Comparison of ENCODE assay signal across 1 cellular context in the genomic region with DNA sequence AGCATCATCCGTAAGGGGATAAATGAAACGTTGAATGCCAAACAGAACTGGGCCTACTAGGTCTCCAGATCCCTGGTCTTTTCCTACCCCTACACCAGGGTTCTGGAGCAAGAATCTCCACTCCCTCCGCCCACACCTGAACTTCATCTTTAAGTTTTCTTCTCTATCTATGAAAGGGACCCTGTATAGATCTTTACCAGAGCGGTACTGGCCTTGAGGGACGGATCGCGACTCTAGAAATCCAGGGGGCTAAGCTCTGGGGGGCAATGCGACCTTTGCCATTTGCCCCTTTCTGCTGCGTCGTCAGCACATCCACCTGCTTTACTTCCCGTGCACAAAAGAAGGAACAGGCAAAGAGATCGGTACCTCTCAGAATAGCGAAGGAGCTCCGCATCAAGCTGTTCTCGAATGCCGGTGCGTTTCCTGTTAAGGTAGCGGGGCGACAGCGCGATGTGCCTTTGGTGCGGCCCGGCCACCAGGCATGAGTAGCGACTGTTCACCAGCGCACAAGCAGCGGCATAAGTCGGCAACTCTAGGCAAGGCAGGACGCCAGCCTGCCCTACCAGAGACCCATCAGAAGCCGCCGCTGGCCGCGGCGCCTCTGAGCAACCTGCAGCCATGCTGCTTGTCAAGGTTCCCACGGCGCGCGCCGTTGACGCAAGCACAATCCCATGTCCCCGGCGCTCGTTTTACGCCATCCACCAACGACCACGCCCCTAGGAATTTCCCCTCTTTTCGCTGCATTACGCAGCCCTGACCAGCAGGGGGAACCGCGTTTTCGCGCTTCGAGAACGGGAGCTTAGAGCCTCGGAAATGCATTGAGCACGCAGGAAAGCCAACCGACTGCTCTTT.
A peak's percentile ranks its signal among the peaks of the same experiment; 100 is the strongest.
TF ChIP-seq lines count a peak whose summit lies in the region.

Gene POLR1F, minus strand, starts transcription at position 641 of the 852 bp plus-strand sequence. Its CDS starts 21 bp downstream, at position 620.

TF ChIP-seq in K562, 482 proteins besides CTCF, POLR2A, EP300 and RAD21 (continued from another document and continues in another):
- TF ChIP-seq TBL1XR1 (IDR thresholded peaks at IDR 0.05; ENCODE audit: low read length in 2 of 2) (peak in 1 of 2 experiments; percentile 94; a peak in 3 of 4 replicates), RNF2 (IDR thresholded peaks at IDR 0.05) (peak; percentile 51; the same call in 1 of the 2 replicates), ETS1 (conservative IDR thresholded peaks at IDR 0.05; ENCODE audit: control insufficient read depth, low read depth, low read length) (peak; percentile 89), CREB1 (IDR thresholded peaks at IDR 0.05) (peak; percentile 99), CREB1 (CRISPR knock-in tag; IDR thresholded peaks at IDR 0.05) (peak; percentile 99), ZNF232 (CRISPR knock-in tag; IDR thresholded peaks at IDR 0.05) (0 out of 2 replicates have a peak, but pooled peaks have one; percentile 19), CXXC5 (CRISPR knock-in tag; IDR thresholded peaks at IDR 0.05) (peak; percentile 42; the same call in 1 of the 2 replicates), TRIM28 (IDR thresholded peaks at IDR 0.05) (0 out of 2 replicates have a peak, but pooled peaks have one; percentile 16), NCOR1 (IDR thresholded peaks at IDR 0.05) (no peak), TEAD1 (CRISPR knock-in tag; IDR thresholded peaks at IDR 0.05) (peak; percentile 7 to 97; a peak in 3 of 4 replicates), BMI1 (IDR thresholded peaks at IDR 0.05; ENCODE audit: low read length) (peak; percentile 31; the same call in 1 of the 2 replicates), POLR3A (IDR thresholded peaks at IDR 0.05; ENCODE audit: borderline replicate concordance, extremely low read depth, insufficient read depth, insufficient read length) (no peak), TFAP4 (CRISPR knock-in tag; IDR thresholded peaks at IDR 0.05; ENCODE audit: borderline replicate concordance) (0 out of 2 replicates have a peak, but pooled peaks have one; percentile 77), THRA (IDR thresholded peaks at IDR 0.05) (no peak), HCFC1 (IDR thresholded peaks at IDR 0.05; ENCODE audit: low read depth, low read length) (peak; percentile 83), XRCC5 (IDR thresholded peaks at IDR 0.05; ENCODE audit: low read depth, low read length) (peak; percentile 84), ZBED1 (IDR thresholded peaks at IDR 0.05) (0 out of 2 replicates have a peak, but pooled peaks have one; percentile 45), IRF1 (CRISPR knock-in tag; IDR thresholded peaks at IDR 0.05; ENCODE audit: borderline replicate concordance) (0 out of 2 replicates have a peak, but pooled peaks have one; percentile 27), SIN3B (IDR thresholded peaks at IDR 0.05; ENCODE audit: low read depth) (peak; percentile 98), SP1 (CRISPR knock-in tag; IDR thresholded peaks at IDR 0.05) (peak; percentile 78), EP400 (IDR thresholded peaks at IDR 0.05) (peak; percentile 84), TBP (optimal IDR thresholded peaks at IDR 0.05; ENCODE audit: low read depth, low read length) (peak; percentile 92), ZNF280A (IDR thresholded peaks at IDR 0.05; ENCODE audit: low read depth, partially characterized antibody) (no peak), EHMT2 (IDR thresholded peaks at IDR 0.05) (peak; percentile 43; the same call in 1 of the 2 replicates), TCF7 (IDR thresholded peaks at IDR 0.05; ENCODE audit: borderline replicate concordance) (0 out of 2 replicates have a peak, but pooled peaks have one; percentile 34), NFIC (IDR thresholded peaks at IDR 0.05) (0 out of 2 replicates have a peak, but pooled peaks have one; percentile 23), HMGN3 (IDR thresholded peaks at IDR 0.05; ENCODE audit: borderline replicate concordance, extremely low read depth, insufficient read length, low read depth, low read length) (peak; percentile 55)
- TF ChIP-seq, protein P1, sequence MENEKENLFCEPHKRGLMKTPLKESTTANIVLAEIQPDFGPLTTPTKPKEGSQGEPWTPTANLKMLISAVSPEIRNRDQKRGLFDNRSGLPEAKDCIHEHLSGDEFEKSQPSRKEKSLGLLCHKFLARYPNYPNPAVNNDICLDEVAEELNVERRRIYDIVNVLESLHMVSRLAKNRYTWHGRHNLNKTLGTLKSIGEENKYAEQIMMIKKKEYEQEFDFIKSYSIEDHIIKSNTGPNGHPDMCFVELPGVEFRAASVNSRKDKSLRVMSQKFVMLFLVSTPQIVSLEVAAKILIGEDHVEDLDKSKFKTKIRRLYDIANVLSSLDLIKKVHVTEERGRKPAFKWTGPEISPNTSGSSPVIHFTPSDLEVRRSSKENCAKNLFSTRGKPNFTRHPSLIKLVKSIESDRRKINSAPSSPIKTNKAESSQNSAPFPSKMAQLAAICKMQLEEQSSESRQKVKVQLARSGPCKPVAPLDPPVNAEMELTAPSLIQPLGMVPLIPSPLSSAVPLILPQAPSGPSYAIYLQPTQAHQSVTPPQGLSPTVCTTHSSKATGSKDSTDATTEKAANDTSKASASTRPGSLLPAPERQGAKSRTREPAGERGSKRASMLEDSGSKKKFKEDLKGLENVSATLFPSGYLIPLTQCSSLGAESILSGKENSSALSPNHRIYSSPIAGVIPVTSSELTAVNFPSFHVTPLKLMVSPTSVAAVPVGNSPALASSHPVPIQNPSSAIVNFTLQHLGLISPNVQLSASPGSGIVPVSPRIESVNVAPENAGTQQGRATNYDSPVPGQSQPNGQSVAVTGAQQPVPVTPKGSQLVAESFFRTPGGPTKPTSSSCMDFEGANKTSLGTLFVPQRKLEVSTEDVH (IDR thresholded peaks at IDR 0.05; ENCODE audit: low read depth, partially characterized antibody): peak; percentile 76
- TF ChIP-seq, protein P2, sequence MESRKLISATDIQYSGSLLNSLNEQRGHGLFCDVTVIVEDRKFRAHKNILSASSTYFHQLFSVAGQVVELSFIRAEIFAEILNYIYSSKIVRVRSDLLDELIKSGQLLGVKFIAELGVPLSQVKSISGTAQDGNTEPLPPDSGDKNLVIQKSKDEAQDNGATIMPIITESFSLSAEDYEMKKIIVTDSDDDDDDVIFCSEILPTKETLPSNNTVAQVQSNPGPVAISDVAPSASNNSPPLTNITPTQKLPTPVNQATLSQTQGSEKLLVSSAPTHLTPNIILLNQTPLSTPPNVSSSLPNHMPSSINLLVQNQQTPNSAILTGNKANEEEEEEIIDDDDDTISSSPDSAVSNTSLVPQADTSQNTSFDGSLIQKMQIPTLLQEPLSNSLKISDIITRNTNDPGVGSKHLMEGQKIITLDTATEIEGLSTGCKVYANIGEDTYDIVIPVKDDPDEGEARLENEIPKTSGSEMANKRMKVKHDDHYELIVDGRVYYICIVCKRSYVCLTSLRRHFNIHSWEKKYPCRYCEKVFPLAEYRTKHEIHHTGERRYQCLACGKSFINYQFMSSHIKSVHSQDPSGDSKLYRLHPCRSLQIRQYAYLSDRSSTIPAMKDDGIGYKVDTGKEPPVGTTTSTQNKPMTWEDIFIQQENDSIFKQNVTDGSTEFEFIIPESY (CRISPR knock-in tag; IDR thresholded peaks at IDR 0.05): peak; percentile 57; the same call in 1 of the 2 replicates
- TF ChIP-seq, protein P3, sequence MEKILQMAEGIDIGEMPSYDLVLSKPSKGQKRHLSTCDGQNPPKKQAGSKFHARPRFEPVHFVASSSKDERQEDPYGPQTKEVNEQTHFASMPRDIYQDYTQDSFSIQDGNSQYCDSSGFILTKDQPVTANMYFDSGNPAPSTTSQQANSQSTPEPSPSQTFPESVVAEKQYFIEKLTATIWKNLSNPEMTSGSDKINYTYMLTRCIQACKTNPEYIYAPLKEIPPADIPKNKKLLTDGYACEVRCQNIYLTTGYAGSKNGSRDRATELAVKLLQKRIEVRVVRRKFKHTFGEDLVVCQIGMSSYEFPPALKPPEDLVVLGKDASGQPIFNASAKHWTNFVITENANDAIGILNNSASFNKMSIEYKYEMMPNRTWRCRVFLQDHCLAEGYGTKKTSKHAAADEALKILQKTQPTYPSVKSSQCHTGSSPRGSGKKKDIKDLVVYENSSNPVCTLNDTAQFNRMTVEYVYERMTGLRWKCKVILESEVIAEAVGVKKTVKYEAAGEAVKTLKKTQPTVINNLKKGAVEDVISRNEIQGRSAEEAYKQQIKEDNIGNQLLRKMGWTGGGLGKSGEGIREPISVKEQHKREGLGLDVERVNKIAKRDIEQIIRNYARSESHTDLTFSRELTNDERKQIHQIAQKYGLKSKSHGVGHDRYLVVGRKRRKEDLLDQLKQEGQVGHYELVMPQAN (IDR thresholded peaks at IDR 0.05; ENCODE audit: borderline replicate concordance): peak; percentile 97
- TF ChIP-seq, protein P4, sequence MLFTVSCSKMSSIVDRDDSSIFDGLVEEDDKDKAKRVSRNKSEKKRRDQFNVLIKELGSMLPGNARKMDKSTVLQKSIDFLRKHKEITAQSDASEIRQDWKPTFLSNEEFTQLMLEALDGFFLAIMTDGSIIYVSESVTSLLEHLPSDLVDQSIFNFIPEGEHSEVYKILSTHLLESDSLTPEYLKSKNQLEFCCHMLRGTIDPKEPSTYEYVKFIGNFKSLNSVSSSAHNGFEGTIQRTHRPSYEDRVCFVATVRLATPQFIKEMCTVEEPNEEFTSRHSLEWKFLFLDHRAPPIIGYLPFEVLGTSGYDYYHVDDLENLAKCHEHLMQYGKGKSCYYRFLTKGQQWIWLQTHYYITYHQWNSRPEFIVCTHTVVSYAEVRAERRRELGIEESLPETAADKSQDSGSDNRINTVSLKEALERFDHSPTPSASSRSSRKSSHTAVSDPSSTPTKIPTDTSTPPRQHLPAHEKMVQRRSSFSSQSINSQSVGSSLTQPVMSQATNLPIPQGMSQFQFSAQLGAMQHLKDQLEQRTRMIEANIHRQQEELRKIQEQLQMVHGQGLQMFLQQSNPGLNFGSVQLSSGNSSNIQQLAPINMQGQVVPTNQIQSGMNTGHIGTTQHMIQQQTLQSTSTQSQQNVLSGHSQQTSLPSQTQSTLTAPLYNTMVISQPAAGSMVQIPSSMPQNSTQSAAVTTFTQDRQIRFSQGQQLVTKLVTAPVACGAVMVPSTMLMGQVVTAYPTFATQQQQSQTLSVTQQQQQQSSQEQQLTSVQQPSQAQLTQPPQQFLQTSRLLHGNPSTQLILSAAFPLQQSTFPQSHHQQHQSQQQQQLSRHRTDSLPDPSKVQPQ (CRISPR knock-in tag; IDR thresholded peaks at IDR 0.05; ENCODE audit: borderline replicate concordance): no peak
- TF ChIP-seq, protein P5, sequence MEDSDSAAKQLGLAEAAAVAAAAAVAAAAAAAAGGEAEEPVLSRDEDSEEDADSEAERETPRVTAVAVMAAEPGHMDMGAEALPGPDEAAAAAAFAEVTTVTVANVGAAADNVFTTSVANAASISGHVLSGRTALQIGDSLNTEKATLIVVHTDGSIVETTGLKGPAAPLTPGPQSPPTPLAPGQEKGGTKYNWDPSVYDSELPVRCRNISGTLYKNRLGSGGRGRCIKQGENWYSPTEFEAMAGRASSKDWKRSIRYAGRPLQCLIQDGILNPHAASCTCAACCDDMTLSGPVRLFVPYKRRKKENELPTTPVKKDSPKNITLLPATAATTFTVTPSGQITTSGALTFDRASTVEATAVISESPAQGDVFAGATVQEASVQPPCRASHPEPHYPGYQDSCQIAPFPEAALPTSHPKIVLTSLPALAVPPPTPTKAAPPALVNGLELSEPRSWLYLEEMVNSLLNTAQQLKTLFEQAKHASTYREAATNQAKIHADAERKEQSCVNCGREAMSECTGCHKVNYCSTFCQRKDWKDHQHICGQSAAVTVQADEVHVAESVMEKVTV (CRISPR knock-in tag; IDR thresholded peaks at IDR 0.05): no peak
